8 cellular contexts compared by ENCODE assay signal in the genomic region with DNA sequence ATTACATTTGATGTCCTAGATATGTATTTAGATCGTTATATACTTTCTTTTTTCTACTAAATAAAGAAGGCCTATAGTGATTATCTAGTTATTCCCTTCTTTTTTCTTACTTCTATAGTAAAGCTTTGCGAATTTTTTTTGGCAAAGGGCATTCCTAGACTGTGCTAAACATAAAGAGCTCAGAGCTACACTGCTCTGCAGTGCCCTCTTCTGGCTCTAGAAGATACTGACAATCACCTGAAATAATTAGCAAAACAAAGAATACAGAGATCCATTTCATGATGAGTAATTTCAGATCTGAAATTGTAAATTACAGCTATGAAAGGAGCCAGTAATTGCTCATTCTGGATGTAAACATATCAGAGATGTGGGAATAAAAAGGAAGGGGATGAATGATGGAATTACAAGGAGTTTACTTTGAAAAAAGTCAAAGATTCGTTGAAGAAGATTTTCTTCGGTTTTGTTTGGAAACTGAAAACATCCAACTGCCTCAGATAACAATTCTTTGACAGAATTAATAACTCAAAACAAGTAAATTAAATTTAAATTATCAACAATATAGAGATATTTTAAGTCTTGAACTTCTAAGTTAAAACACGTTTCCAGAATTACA.
DNase-seq lines count a peak whose midpoint lies in the region; ATAC-seq and TF ChIP-seq lines count a peak whose summit lies in the region.

No MANE protein-coding gene starts in this region.

- H3K4me1 ChIP-seq in breast epithelium: no peaks in the 10 kb centered on the region

- intact Hi-C loops in breast epithelium (cut with DNase I; ENCODE audit: low total_unique reads): no loop called here

- no peaks in the 10 kb centered on the region for H3K27me3 ChIP-seq in breast epithelium

- TF ChIP-seq POLR2A in breast epithelium (IDR thresholded peaks at IDR 0.05): no peak

- ATAC-seq in GM19372 (IDR thresholded peaks at IDR 0.05; ENCODE audit: low read depth, unreplicated experiment) (peak; percentile 66), HG03442 (IDR thresholded peaks at IDR 0.05; ENCODE audit: unreplicated experiment) (peak; percentile 93)

- DNase-seq in NCI-H187 (lab: John Stamatoyannopoulos, UW) (peak; percentile 20 to 34), NCI-H187 treated with DMSO at 0.1 percent for 48 hours (lab: John Stamatoyannopoulos, UW) (no peak), NCI-H82 treated with DMSO at 0.1 percent for 48 hours (lab: John Stamatoyannopoulos, UW; ENCODE audit: unreplicated experiment) (peak; percentile 31), breast epithelium (ENCODE audit: low spot score in 2 of 2) (no peak), left kidney (ENCODE audit: low read depth, low spot score) (peak; percentile 79), NK-92 (lab: John Stamatoyannopoulos, UW; ENCODE audit: unreplicated experiment) (no peak)

- H3K36me3 ChIP-seq in breast epithelium: no peaks in the 10 kb centered on the region

- H3K4me3 ChIP-seq in breast epithelium: no peak overlapping the region

- H3K27ac ChIP-seq in breast epithelium: no peak overlapping the region

- TF ChIP-seq CTCF in breast epithelium (IDR thresholded peaks at IDR 0.05): peak in 2 of 3 donors; percentile 36 to 55

- no peaks in the 10 kb centered on the region for H3K9me3 ChIP-seq in breast epithelium

Comparison
In these comparisons a context has a peak if more than half of its experiments do, and no peak if none do; other contexts are left out.
1. DNase-seq: peak in NCI-H187 (2 of 2), NCI-H82 treated with DMSO at 0.1 percent for 48 hours (single experiment) and left kidney (single experiment); none in NCI-H187 treated with DMSO at 0.1 percent for 48 hours (single experiment), breast epithelium (0 of 2) and NK-92 (single experiment).